Comparison of ENCODE assay signal across 1 cellular context in genomic region chr10:97115846-97116245, GRCh38.
TF ChIP-seq lines count a peak whose summit lies in the region.

No MANE protein-coding gene starts in this region.

TF ChIP-seq in WTC11, 78 proteins besides CTCF, POLR2A, EP300 and RAD21 (continued from another document):
- TF ChIP-seq, protein P1, sequence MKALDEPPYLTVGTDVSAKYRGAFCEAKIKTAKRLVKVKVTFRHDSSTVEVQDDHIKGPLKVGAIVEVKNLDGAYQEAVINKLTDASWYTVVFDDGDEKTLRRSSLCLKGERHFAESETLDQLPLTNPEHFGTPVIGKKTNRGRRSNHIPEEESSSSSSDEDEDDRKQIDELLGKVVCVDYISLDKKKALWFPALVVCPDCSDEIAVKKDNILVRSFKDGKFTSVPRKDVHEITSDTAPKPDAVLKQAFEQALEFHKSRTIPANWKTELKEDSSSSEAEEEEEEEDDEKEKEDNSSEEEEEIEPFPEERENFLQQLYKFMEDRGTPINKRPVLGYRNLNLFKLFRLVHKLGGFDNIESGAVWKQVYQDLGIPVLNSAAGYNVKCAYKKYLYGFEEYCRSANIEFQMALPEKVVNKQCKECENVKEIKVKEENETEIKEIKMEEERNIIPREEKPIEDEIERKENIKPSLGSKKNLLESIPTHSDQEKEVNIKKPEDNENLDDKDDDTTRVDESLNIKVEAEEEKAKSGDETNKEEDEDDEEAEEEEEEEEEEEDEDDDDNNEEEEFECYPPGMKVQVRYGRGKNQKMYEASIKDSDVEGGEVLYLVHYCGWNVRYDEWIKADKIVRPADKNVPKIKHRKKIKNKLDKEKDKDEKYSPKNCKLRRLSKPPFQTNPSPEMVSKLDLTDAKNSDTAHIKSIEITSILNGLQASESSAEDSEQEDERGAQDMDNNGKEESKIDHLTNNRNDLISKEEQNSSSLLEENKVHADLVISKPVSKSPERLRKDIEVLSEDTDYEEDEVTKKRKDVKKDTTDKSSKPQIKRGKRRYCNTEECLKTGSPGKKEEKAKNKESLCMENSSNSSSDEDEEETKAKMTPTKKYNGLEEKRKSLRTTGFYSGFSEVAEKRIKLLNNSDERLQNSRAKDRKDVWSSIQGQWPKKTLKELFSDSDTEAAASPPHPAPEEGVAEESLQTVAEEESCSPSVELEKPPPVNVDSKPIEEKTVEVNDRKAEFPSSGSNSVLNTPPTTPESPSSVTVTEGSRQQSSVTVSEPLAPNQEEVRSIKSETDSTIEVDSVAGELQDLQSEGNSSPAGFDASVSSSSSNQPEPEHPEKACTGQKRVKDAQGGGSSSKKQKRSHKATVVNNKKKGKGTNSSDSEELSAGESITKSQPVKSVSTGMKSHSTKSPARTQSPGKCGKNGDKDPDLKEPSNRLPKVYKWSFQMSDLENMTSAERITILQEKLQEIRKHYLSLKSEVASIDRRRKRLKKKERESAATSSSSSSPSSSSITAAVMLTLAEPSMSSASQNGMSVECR (CRISPR knock-in tag; IDR thresholded peaks at IDR 0.05; ENCODE audit: borderline replicate concordance) = no peak
- no peak for TF ChIP-seq STAT6 (CRISPR knock-in tag; conservative IDR thresholded peaks at IDR 0.05; ENCODE audit: low read depth)
- TF ChIP-seq, protein P2, sequence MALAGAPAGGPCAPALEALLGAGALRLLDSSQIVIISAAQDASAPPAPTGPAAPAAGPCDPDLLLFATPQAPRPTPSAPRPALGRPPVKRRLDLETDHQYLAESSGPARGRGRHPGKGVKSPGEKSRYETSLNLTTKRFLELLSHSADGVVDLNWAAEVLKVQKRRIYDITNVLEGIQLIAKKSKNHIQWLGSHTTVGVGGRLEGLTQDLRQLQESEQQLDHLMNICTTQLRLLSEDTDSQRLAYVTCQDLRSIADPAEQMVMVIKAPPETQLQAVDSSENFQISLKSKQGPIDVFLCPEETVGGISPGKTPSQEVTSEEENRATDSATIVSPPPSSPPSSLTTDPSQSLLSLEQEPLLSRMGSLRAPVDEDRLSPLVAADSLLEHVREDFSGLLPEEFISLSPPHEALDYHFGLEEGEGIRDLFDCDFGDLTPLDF (CRISPR knock-in tag; IDR thresholded peaks at IDR 0.05) = no peak
- TF ChIP-seq, protein P3, sequence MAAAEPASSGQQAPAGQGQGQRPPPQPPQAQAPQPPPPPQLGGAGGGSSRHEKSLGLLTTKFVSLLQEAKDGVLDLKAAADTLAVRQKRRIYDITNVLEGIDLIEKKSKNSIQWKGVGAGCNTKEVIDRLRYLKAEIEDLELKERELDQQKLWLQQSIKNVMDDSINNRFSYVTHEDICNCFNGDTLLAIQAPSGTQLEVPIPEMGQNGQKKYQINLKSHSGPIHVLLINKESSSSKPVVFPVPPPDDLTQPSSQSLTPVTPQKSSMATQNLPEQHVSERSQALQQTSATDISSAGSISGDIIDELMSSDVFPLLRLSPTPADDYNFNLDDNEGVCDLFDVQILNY (CRISPR knock-in tag; IDR thresholded peaks at IDR 0.05) = no peak
- no peak for TF ChIP-seq TEAD1 (CRISPR knock-in tag; IDR thresholded peaks at IDR 0.05)
- no peak for TF ChIP-seq JAZF1 (CRISPR knock-in tag; IDR thresholded peaks at IDR 0.05)
- TF ChIP-seq, protein P4, sequence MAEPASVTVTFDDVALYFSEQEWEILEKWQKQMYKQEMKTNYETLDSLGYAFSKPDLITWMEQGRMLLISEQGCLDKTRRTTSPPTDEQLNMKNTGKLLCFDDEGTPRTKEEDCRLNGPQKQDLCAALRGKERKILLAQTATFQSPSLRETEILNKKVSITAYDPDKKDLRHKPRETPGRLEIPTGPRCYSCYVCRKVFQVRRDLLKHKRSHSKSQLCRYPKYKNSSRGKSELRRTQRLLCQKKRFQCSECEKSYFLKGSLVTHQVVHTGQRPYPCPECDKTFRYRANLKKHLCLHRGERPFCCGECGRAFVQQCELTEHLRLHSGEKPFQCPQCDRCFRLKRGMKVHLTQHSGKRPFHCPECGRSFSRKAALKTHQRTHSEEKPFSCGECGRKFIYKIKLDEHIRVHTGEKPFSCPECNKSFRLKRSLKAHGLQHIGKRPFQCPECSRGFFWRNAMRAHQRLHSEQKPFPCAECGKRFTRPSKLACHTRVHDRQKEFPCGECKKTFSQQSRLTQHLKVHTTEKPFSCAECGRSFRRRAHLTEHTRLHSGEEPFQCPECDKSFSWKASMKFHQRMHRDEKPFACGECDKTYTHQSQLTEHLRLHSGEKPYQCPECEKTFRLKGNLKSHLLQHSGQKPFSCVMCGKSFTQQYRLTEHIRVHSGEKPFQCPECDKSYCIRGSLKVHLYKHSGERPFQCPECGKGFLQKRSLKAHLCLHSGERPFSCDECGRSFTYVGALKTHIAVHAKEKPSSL (CRISPR knock-in tag; conservative IDR thresholded peaks at IDR 0.05) = no peak
